In the genomic region with DNA sequence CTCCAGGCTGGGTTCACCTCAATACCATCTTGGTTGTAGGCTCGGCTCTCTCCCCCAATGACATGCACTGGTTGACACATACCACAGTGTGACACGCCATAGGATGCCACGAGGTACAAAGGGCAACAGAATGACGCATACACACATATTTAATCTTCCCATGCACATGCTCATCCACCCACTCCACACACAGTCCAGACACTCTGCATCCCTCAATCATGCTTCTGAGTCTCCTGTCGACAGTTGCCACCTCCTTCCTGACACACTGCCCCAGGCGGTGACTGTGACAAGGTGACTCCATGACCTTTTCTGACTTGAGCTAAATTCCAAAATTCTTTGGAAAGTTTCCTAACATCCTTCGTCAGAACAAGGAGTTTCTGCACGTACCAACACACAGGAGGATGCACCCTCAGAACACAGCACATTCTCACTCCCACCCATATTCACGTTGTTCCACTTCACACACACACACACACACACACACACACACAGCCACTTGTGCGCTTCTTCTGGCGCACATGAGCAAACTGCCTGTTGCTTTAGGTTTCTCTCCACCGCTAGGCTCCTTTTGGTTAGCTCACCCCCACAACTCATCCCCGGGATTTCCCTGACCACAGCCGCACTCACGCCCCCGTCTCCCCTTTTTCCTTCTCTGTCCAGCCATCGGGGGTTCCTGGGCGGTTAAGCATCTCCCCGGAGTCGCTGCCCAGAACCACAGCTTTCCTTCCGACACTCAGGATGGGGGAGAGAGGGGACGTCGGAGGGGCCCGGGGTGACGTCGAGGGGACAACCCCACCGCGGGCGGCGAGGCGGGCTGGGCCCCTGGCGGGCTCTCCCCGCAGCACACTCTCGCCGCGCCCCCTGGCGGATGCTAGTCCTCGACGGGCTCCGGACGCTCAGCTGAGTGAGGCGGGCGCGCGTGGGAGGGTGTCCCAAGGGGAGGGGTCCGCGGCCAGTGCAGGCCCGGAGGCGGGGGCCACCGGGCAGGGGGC, we compare ENCODE assay signal across 8 cellular contexts. TPM values are rescaled to one million over a fixed set of nuclear protein-coding genes. Genes with fewer than 3 reads are reported as not detected.
DNase-seq lines count a peak whose midpoint lies in the region; ATAC-seq and TF ChIP-seq lines count a peak whose summit lies in the region.

No MANE protein-coding gene starts in this region.

- no peak overlapping the region for H3K27ac Mint-ChIP-seq in Calu3 (ENCODE audit: unreplicated experiment)
- no peak overlapping the region for H3K27ac Mint-ChIP-seq in GM23338
- peak overlapping the region; percentile 35 for H3K27ac Mint-ChIP-seq in activated T-cell treated with anti-CD3 and anti-CD28 coated beads, Interleukin-2, amount 50 U/mL, for 72 hours

- TF ChIP-seq CTCF in Calu3 (IDR thresholded peaks at IDR 0.05; ENCODE audit: unreplicated experiment) (peak; percentile 75), GM23338 (conservative IDR thresholded peaks at IDR 0.05; ENCODE audit: low read depth in 2 of 2) (peak; percentile 71 to 74), OCI-LY3 (IDR thresholded peaks at IDR 0.05; ENCODE audit: low read depth, low read length) (peak; percentile 30), foreskin fibroblast (IDR thresholded peaks at IDR 0.05; ENCODE audit: low read depth, low read length) (peak; percentile 62)

- H3K9ac ChIP-seq in OCI-LY3 (ENCODE audit: low read length): no peak overlapping the region
- no peak overlapping the region for H3K9ac ChIP-seq in skeletal muscle satellite cell (ENCODE audit: low read depth, low read length)

- H3K4me3 ChIP-seq in GM23338 (peak overlapping the region; percentile 32; the same call in 1 of the 2 replicates), OCI-LY3 (ENCODE audit: low read length) (peak overlapping the region; percentile 47), foreskin fibroblast (ENCODE audit: low read depth in 1 of 2, low read length in 2 of 2) (no peak overlapping the region), skeletal muscle satellite cell (ENCODE audit: low read length) (no peak overlapping the region)

- peaks cover 15% of the 10 kb centered on the region; the same call in 1 of the 2 replicates for H3F3A ChIP-seq in GM23338 (replicated peaks; ENCODE audit: low read depth)

- H3K4me1 Mint-ChIP-seq in Calu3 (ENCODE audit: low read depth, unreplicated experiment): peaks cover 46% of the 10 kb centered on the region
- peaks cover 41% of the 10 kb centered on the region for H3K4me1 Mint-ChIP-seq in GM23338
- peaks cover 54% of the 10 kb centered on the region for H3K4me1 Mint-ChIP-seq in activated T-cell treated with anti-CD3 and anti-CD28 coated beads, Interleukin-2, amount 50 U/mL, for 72 hours (ENCODE audit: low read depth)

- H3K9me3 Mint-ChIP-seq in Calu3 (ENCODE audit: low read depth, unreplicated experiment) (no peaks in the 10 kb centered on the region), GM23338 (no peaks in the 10 kb centered on the region; the same call in 1 of the 3 replicates)
- no peaks in the 10 kb centered on the region for H3K9me3 Mint-ChIP-seq in activated T-cell treated with anti-CD3 and anti-CD28 coated beads, Interleukin-2, amount 50 U/mL, for 72 hours

- peak; percentile 69 for DNase-seq in Calu3
- peak; percentile 82 for DNase-seq in GM23338 (ENCODE audit: low spot score)
- DNase-seq in activated T-cell treated with anti-CD3 and anti-CD28 coated beads, Interleukin-2, amount 50 U/mL, for 72 hours: peak; percentile 91 to 92
- DNase-seq in foreskin fibroblast: peak in 1 of 2 donors; percentile 67
- DNase-seq in kidney glomerular epithelial cell (lab: John Stamatoyannopoulos, UW): no peak

- ATAC-seq in GM23338 (peak; percentile 27), GM19328 (IDR thresholded peaks at IDR 0.05; ENCODE audit: unreplicated experiment) (no peak)
- ATAC-seq in activated T-cell treated with anti-CD3 and anti-CD28 coated beads, Interleukin-2, amount 50 U/mL, for 72 hours (replicated peaks in 1 of 2): peak; percentile 67 to 70

- H3K36me3 ChIP-seq in GM23338 (ENCODE audit: insufficient read depth) (no peaks in the 10 kb centered on the region), OCI-LY3 (replicated peaks; ENCODE audit: low read depth, low read length) (no peaks in the 10 kb centered on the region), skeletal muscle satellite cell (ENCODE audit: insufficient read depth, low read length) (no peaks in the 10 kb centered on the region)

- H4K20me1 ChIP-seq in GM23338 (replicated peaks; ENCODE audit: insufficient read depth) (peaks cover 22% of the 10 kb centered on the region), OCI-LY3 (ENCODE audit: insufficient read depth, low read length) (no peaks in the 10 kb centered on the region)

- intact Hi-C loops in Calu3 (cut with micrococcal nuclease; ENCODE audit: unreplicated experiment): loop anchor here (10.0 kb wide), 1 partner anchor 123 kb away; a partner anchor contains a TSS

- CTCF ChIA-PET in Calu3 (lab: Charles Lee): interaction anchor here (1.3 to 3.1 kb wide), 2 partner anchors 10 to 110 kb away, joined by 3 to 12 read pairs; no protein-coding TSS in a partner anchor

- H3K9me2 ChIP-seq in GM23338 (ENCODE audit: insufficient read depth): no peaks in the 10 kb centered on the region

- H3K79me2 ChIP-seq in GM23338 (replicated peaks; ENCODE audit: insufficient read depth) (no peaks in the 10 kb centered on the region), OCI-LY3 (ENCODE audit: low read length) (no peaks in the 10 kb centered on the region)

- H3K27ac ChIP-seq in GM23338 (ENCODE audit: low read depth): no peak overlapping the region
- no peak overlapping the region for H3K27ac ChIP-seq in OCI-LY3 (ENCODE audit: low read length)

- H3K4me3 Mint-ChIP-seq in Calu3 (ENCODE audit: low read depth, unreplicated experiment) (peak overlapping the region; percentile 61), GM23338 (peak overlapping the region; percentile 33; the same call in 1 of the 3 replicates)
- H3K4me3 Mint-ChIP-seq in activated T-cell treated with anti-CD3 and anti-CD28 coated beads, Interleukin-2, amount 50 U/mL, for 72 hours: peak overlapping the region; percentile 50 to 68

- peaks cover 25% of the 10 kb centered on the region; the same call in 1 of the 2 replicates for H3K4me1 ChIP-seq in GM23338 (ENCODE audit: insufficient read depth)
- no peaks in the 10 kb centered on the region for H3K4me1 ChIP-seq in OCI-LY3 (ENCODE audit: low read length)
- H3K4me1 ChIP-seq in skeletal muscle satellite cell (ENCODE audit: control insufficient read depth, insufficient read depth, low read length): peaks cover 37% of the 10 kb centered on the region

- H3K27me3 Mint-ChIP-seq in Calu3 (ENCODE audit: unreplicated experiment): peaks cover 100% of the 10 kb centered on the region
- H3K27me3 Mint-ChIP-seq in GM23338 (ENCODE audit: insufficient read depth, low read depth, poor library complexity): peaks cover 100% of the 10 kb centered on the region
- H3K27me3 Mint-ChIP-seq in activated T-cell treated with anti-CD3 and anti-CD28 coated beads, Interleukin-2, amount 50 U/mL, for 72 hours (ENCODE audit: low read depth): peaks cover 91% of the 10 kb centered on the region

- H3K27me3 ChIP-seq in GM23338 (ENCODE audit: insufficient read depth) (peaks cover 100% of the 10 kb centered on the region), OCI-LY3 (ENCODE audit: low read depth, low read length) (peaks cover 15% of the 10 kb centered on the region), skeletal muscle satellite cell (ENCODE audit: control insufficient read depth, insufficient read depth, low read length) (peaks cover 93% of the 10 kb centered on the region)

- H3K36me3 Mint-ChIP-seq in Calu3 (ENCODE audit: insufficient read depth, unreplicated experiment): peaks cover 16% of the 10 kb centered on the region
- no peaks in the 10 kb centered on the region for H3K36me3 Mint-ChIP-seq in GM23338 (ENCODE audit: low read depth)
- H3K36me3 Mint-ChIP-seq in activated T-cell treated with anti-CD3 and anti-CD28 coated beads, Interleukin-2, amount 50 U/mL, for 72 hours (ENCODE audit: insufficient read depth in 2 of 2): no peaks in the 10 kb centered on the region

- no peaks in the 10 kb centered on the region for H3K9me3 ChIP-seq in OCI-LY3 (ENCODE audit: insufficient read depth, low read length)
- H3K9me3 ChIP-seq in skeletal muscle satellite cell (replicated peaks; ENCODE audit: low read length): no peaks in the 10 kb centered on the region

- no TSS peak for BruUV-seq in Calu3 (replicated peaks; lab: Mats Ljungman, UMichigan)

- H3K4me2 ChIP-seq in GM23338: peak overlapping the region; percentile 88; the same call in 1 of the 2 replicates
- peak overlapping the region; percentile 36; the same call in 1 of the 2 replicates for H3K4me2 ChIP-seq in OCI-LY3 (ENCODE audit: low read length)
- H3K4me2 ChIP-seq in skeletal muscle satellite cell (ENCODE audit: low read length): peak overlapping the region; percentile 70

- H2AFZ ChIP-seq in GM23338 (no peak overlapping the region), OCI-LY3 (ENCODE audit: low read depth, low read length) (no peak overlapping the region)

RNA-seq across cellular contexts. Expression of a gene that starts 0.5 kb away (rescaled TPM):
- total RNA-seq in Calu3 (2022): not detected in 2 replicates
- not detected in 2 replicates for total RNA-seq in GM23338 (2014; rRNA removed; shearing (Covaris generic))
- polyA plus RNA-seq in GM23338 (2016; fragmentation: Nextera tagmentation; extraction: Ambion mirVana): not detected in 2 replicates
- under 1 TPM in 1 of 2 donors, not detected in 1; 0.42 TPM for total RNA-seq in activated T-cell treated with anti-CD3 and anti-CD28 coated beads, Interleukin-2, amount 50 U/mL, for 72 hours
- not detected in 2 replicates for total RNA-seq in skeletal muscle satellite cell (2012; rRNA removed)

RNA-seq across cellular contexts. Expression of a gene that starts 6.1 kb away (rescaled TPM):
- total RNA-seq in Calu3 (2022): 0.73 TPM in 1 of 2 replicates, not detected in the other
- total RNA-seq in GM23338 (2014; rRNA removed; shearing (Covaris generic)): 0.50 TPM in 1 of 2 replicates, not detected in the other
- polyA plus RNA-seq in GM23338 (2016; fragmentation: Nextera tagmentation; extraction: Ambion mirVana): not detected in 2 replicates
- total RNA-seq in activated T-cell treated with anti-CD3 and anti-CD28 coated beads, Interleukin-2, amount 50 U/mL, for 72 hours: 1 to 10 TPM in 1 of 2 donors, under 1 TPM in 1; 0.31 to 1.7 TPM
- 0.25 and 0.44 TPM in 2 replicates for total RNA-seq in skeletal muscle satellite cell (2012; rRNA removed)

RNA-seq across cellular contexts. Expression of a gene that starts 20.3 kb away (rescaled TPM):
- 142 and 164 TPM in 2 replicates for total RNA-seq in Calu3 (2022)
- total RNA-seq in GM23338 (2014; rRNA removed; shearing (Covaris generic)): 125 and 130 TPM in 2 replicates
- 53.9 and 57.0 TPM in 2 replicates for polyA plus RNA-seq in GM23338 (2016; fragmentation: Nextera tagmentation; extraction: Ambion mirVana)
- total RNA-seq in activated T-cell treated with anti-CD3 and anti-CD28 coated beads, Interleukin-2, amount 50 U/mL, for 72 hours: 10 to 100 TPM; 73.5 to 96.5 TPM
- total RNA-seq in skeletal muscle satellite cell (2012; rRNA removed): 48.9 and 50.7 TPM in 2 replicates

RNA-seq across cellular contexts. Expression of a gene that starts 21.6 kb away (rescaled TPM):
- 0.12 and 0.21 TPM in 2 replicates for total RNA-seq in Calu3 (2022)
- total RNA-seq in GM23338 (2014; rRNA removed; shearing (Covaris generic)): 0.04 and 0.10 TPM in 2 replicates
- polyA plus RNA-seq in GM23338 (2016; fragmentation: Nextera tagmentation; extraction: Ambion mirVana): 0.12 TPM in 1 of 2 replicates, not detected in the other
- total RNA-seq in activated T-cell treated with anti-CD3 and anti-CD28 coated beads, Interleukin-2, amount 50 U/mL, for 72 hours: under 1 TPM; 0.25 to 0.38 TPM
- 0.22 and 0.25 TPM in 2 replicates for total RNA-seq in skeletal muscle satellite cell (2012; rRNA removed)

RNA-seq across cellular contexts. Expression of a gene that starts 41.0 kb away (rescaled TPM):
- 34.2 and 36.9 TPM in 2 replicates for total RNA-seq in Calu3 (2022)
- 27.2 and 35.4 TPM in 2 replicates for total RNA-seq in GM23338 (2014; rRNA removed; shearing (Covaris generic))
- polyA plus RNA-seq in GM23338 (2016; fragmentation: Nextera tagmentation; extraction: Ambion mirVana): 19.1 and 19.9 TPM in 2 replicates
- total RNA-seq in activated T-cell treated with anti-CD3 and anti-CD28 coated beads, Interleukin-2, amount 50 U/mL, for 72 hours: 10 to 100 TPM; 66.1 to 79.3 TPM
- 58.3 and 62.1 TPM in 2 replicates for total RNA-seq in skeletal muscle satellite cell (2012; rRNA removed)

Comparison
In these comparisons a context has a peak if more than half of its experiments do, and no peak if none do; other contexts are left out.
1. H3K4me2 ChIP-seq: peak in every context shown above with its lines; median percentile 88 in GM23338; 70 in skeletal muscle satellite cell; 36 in OCI-LY3.
2. H3K4me3 ChIP-seq: peak in GM23338 (single experiment) and OCI-LY3 (single experiment); none in foreskin fibroblast (0 of 2) and skeletal muscle satellite cell (single experiment).
3. Peak in every context shown above with its lines, with median percentiles within 50 percentile points of each other: H3K4me3 Mint-ChIP-seq and CTCF ChIP-seq.